8 cellular contexts compared by ENCODE assay signal in genomic region chr4:107318078-107318477, GRCh38.
"Had no signal": no experiment of that assay in that cellular context is flagged by ENCODE, and none has a peak within 500 bp of the region (broad histone marks: within the 10 kb centered on the region; RNA-seq: fewer than 3 reads in every experiment).

No MANE protein-coding gene starts in this region.

- H3K9me3 ChIP-seq: gastroesophageal sphincter, psoas muscle, right lobe of liver, tibial artery had no signal

- H3K27ac ChIP-seq: gastroesophageal sphincter, psoas muscle, right lobe of liver, tibial artery had no signal

- DNase-seq: activated naive CD4-positive, alpha-beta T cell treated with anti-CD3 and anti-CD28 coated beads for 36 hours; activated naive CD8-positive, alpha-beta T cell treated with anti-CD3 and anti-CD28 coated beads, Interleukin-2, amount 50 U/mL, for 24 hours; central memory CD4-positive, alpha-beta T cell; effector CD8-positive, alpha-beta T cell; psoas muscle; right lobe of liver; tibial artery had no signal

- H3K36me3 ChIP-seq: gastroesophageal sphincter, right lobe of liver, tibial artery had no signal

- H3K27me3 ChIP-seq: gastroesophageal sphincter, right lobe of liver, tibial artery had no signal

- H3K4me1 ChIP-seq: gastroesophageal sphincter, psoas muscle, right lobe of liver, tibial artery had no signal

- H3K4me3 ChIP-seq: gastroesophageal sphincter, psoas muscle, right lobe of liver, tibial artery had no signal
